ENCODE assay signal across 1 cellular context in genomic region chr12:64531665-64532334, GRCh38.
TF ChIP-seq lines count a peak whose summit lies in the region.

No MANE protein-coding gene starts in this region.

TF ChIP-seq in K562, 482 proteins besides CTCF, POLR2A, EP300 and RAD21 (continued from another document):
- no peak for TF ChIP-seq ZNF77 (CRISPR knock-in tag; IDR thresholded peaks at IDR 0.05)
- TF ChIP-seq ZNF699 (CRISPR knock-in tag; IDR thresholded peaks at IDR 0.05; ENCODE audit: insufficient replicate concordance): no peak
- TF ChIP-seq ETS2 (tag; IDR thresholded peaks at IDR 0.05; ENCODE audit: borderline replicate concordance, poor library complexity, severe bottlenecking): no peak
- no peak for TF ChIP-seq ZNF263 (CRISPR knock-in tag; IDR thresholded peaks at IDR 0.05; ENCODE audit: borderline replicate concordance)
- TF ChIP-seq ZNF592 (IDR thresholded peaks at IDR 0.05): no peak
- no peak for TF ChIP-seq ZEB2 (IDR thresholded peaks at IDR 0.05)
- TF ChIP-seq NONO (IDR thresholded peaks at IDR 0.05; ENCODE audit: low read depth in 2 of 2, low read length in 1 of 2): no peak
- no peak for TF ChIP-seq FOXP1 (CRISPR knock-in tag; IDR thresholded peaks at IDR 0.05)
- no peak for TF ChIP-seq XRCC5 (IDR thresholded peaks at IDR 0.05; ENCODE audit: low read depth, low read length)
- TF ChIP-seq ZBTB7A (IDR thresholded peaks at IDR 0.05; ENCODE audit: borderline replicate concordance, control insufficient read depth, low read depth, low read length): no peak
- no peak for TF ChIP-seq KDM5B (IDR thresholded peaks at IDR 0.05; ENCODE audit: insufficient replicate concordance, low read depth, low read length)
